In genomic region chr5:65077653-65078052, GRCh38 we compare ENCODE assay signal across 24 cellular contexts.
"Had no signal": no experiment of that assay in that cellular context is flagged by ENCODE, and none has a peak within 500 bp of the region (broad histone marks: within the 10 kb centered on the region; RNA-seq: fewer than 3 reads in every experiment).

No MANE protein-coding gene starts in this region.

- H3K27me3 Mint-ChIP-seq: activated naive CD8-positive, alpha-beta T cell treated with anti-CD3 and anti-CD28 coated beads, Interleukin-2, amount 50 U/mL, for 24 hours; activated T-cell treated with anti-CD3 and anti-CD28 coated beads, Interleukin-2, amount 50 U/mL, for 24 hours had no signal

- DNase-seq: activated CD4-positive, alpha-beta memory T cell treated with anti-CD3 and anti-CD28 coated beads, Interleukin-2, amount 10 ng/mL, durations not matched to agents 7 days and 5 days; activated CD4-positive, alpha-beta T cell treated with anti-CD3 and anti-CD28 coated beads for 4 hours; activated effector memory CD4-positive, alpha-beta T cell treated with Interleukin-2 at 50 U/mL for 16 hours; activated naive CD4-positive, alpha-beta T cell treated with anti-CD3 and anti-CD28 coated beads, Interleukin-2, amount 10 ng/mL, durations not matched to agents 7 days and 5 days; activated naive CD8-positive, alpha-beta T cell treated with anti-CD3 and anti-CD28 coated beads, Interleukin-2, amount 50 U/mL, for 24 hours; activated T-cell treated with anti-CD3 and anti-CD28 coated beads, Interleukin-2, amount 50 U/mL, for 24 hours; anterior cingulate cortex; central memory CD4-positive, alpha-beta T cell; colonic mucosa; gastrocnemius medialis; head of caudate nucleus; immature natural killer cell; kidney glomerular epithelial cell; nephron progenitor cell; stimulated activated CD4-positive, alpha-beta T cell treated with anti-CD3 and anti-CD28 coated beads, Interleukin-2, amount 100 ng/mL, for 24 hours; stimulated activated naive CD4-positive, alpha-beta T cell treated with Interleukin-2 at 50 U/mL for 16 hours; SW 1271; T-helper 2 cell; thyroid gland had no signal

- H3K27ac ChIP-seq: brain microvascular endothelial cell, colonic mucosa, gastrocnemius medialis, prostate gland, right atrium auricular region, thyroid gland had no signal

- FAIRE-seq: endometrium had no signal

- H3K27ac Mint-ChIP-seq: activated CD4-positive, alpha-beta memory T cell treated with anti-CD3 and anti-CD28 coated beads, Interleukin-2, amount 10 ng/mL, durations not matched to agents 7 days and 5 days; activated naive CD4-positive, alpha-beta T cell treated with anti-CD3 and anti-CD28 coated beads, Interleukin-2, amount 10 ng/mL, durations not matched to agents 7 days and 5 days; activated T-cell treated with anti-CD3 and anti-CD28 coated beads, Interleukin-2, amount 50 U/mL, for 24 hours; immature natural killer cell; nephron progenitor cell had no signal

- H3K36me3 Mint-ChIP-seq: activated naive CD4-positive, alpha-beta T cell treated with anti-CD3 and anti-CD28 coated beads, Interleukin-2, amount 10 ng/mL, durations not matched to agents 7 days and 5 days; immature natural killer cell had no signal

- H3K9me3 Mint-ChIP-seq: activated CD4-positive, alpha-beta memory T cell treated with anti-CD3 and anti-CD28 coated beads, Interleukin-2, amount 10 ng/mL, durations not matched to agents 7 days and 5 days; activated naive CD4-positive, alpha-beta T cell treated with anti-CD3 and anti-CD28 coated beads, Interleukin-2, amount 10 ng/mL, durations not matched to agents 7 days and 5 days; activated naive CD8-positive, alpha-beta T cell treated with anti-CD3 and anti-CD28 coated beads, Interleukin-2, amount 50 U/mL, for 24 hours; activated T-cell treated with anti-CD3 and anti-CD28 coated beads, Interleukin-2, amount 50 U/mL, for 24 hours; immature natural killer cell had no signal

- H3K27me3 ChIP-seq: brain microvascular endothelial cell, colonic mucosa, gastrocnemius medialis, right atrium auricular region, thyroid gland had no signal

- H3K36me3 ChIP-seq: brain microvascular endothelial cell, colonic mucosa, gastrocnemius medialis, prostate gland, right atrium auricular region, thyroid gland had no signal

- H3K4me3 Mint-ChIP-seq: activated CD4-positive, alpha-beta memory T cell treated with anti-CD3 and anti-CD28 coated beads, Interleukin-2, amount 10 ng/mL, durations not matched to agents 7 days and 5 days; activated naive CD4-positive, alpha-beta T cell treated with anti-CD3 and anti-CD28 coated beads, Interleukin-2, amount 10 ng/mL, durations not matched to agents 7 days and 5 days; activated naive CD8-positive, alpha-beta T cell treated with anti-CD3 and anti-CD28 coated beads, Interleukin-2, amount 50 U/mL, for 24 hours; activated T-cell treated with anti-CD3 and anti-CD28 coated beads, Interleukin-2, amount 50 U/mL, for 24 hours; immature natural killer cell; nephron progenitor cell had no signal

- H3K4me3 ChIP-seq: colonic mucosa, gastrocnemius medialis, prostate gland, right atrium auricular region, thyroid gland had no signal

- H3K4me1 ChIP-seq: colonic mucosa, gastrocnemius medialis, prostate gland, right atrium auricular region, thyroid gland had no signal

- H3K4me1 Mint-ChIP-seq: immature natural killer cell had no signal

- H3K9me3 ChIP-seq: colonic mucosa, gastrocnemius medialis, prostate gland, right atrium auricular region, thyroid gland had no signal

- ATAC-seq: activated naive CD8-positive, alpha-beta T cell treated with anti-CD3 and anti-CD28 coated beads, Interleukin-2, amount 50 U/mL, for 24 hours; esophagus mucosa; gastrocnemius medialis had no signal
